Comparison of ENCODE assay signal across 8 cellular contexts in genomic region chr11:65988791-65989592, GRCh38. TPM values are rescaled to one million over a fixed set of nuclear protein-coding genes. Genes with fewer than 3 reads are reported as not detected.
DNase-seq lines count a peak whose midpoint lies in the region; ATAC-seq, FAIRE-seq and TF ChIP-seq lines count a peak whose summit lies in the region.

No MANE protein-coding gene starts in this region.

- TF ChIP-seq CTCF in GM10248 (IDR thresholded peaks at IDR 0.05; ENCODE audit: control extremely low read depth, extremely low read depth, low read depth, missing control alignments) (peak; percentile 99), gastroesophageal sphincter (IDR thresholded peaks at IDR 0.05) (peak in 3 of 4 experiments; percentile 90 to 97 (median 95)), pancreas (IDR thresholded peaks at IDR 0.05) (peak; percentile 56 to 91 (median 84)), transverse colon (IDR thresholded peaks at IDR 0.05) (peak; percentile 86 to 99 (median 88))

- peaks cover 4% of the 10 kb centered on the region for H3K4me1 Mint-ChIP-seq in activated naive CD4-positive, alpha-beta T cell treated with anti-CD3 and anti-CD28 coated beads for 36 hours (ENCODE audit: low read depth)

- H3K4me1 ChIP-seq in gastroesophageal sphincter (peaks cover 0 to 29% (median 0%) of the 10 kb centered on the region in 3 donors), pancreas (no peaks in the 10 kb centered on the region), transverse colon (peaks cover 0 to 4% (median 0%) of the 10 kb centered on the region in 4 donors)

- H3K36me3 ChIP-seq in gastroesophageal sphincter (peaks cover 0 to 4% of the 10 kb centered on the region in 2 donors), pancreas (no peaks in the 10 kb centered on the region), transverse colon (no peaks in the 10 kb centered on the region)

- H3K4me3 Mint-ChIP-seq in activated naive CD4-positive, alpha-beta T cell treated with anti-CD3 and anti-CD28 coated beads for 36 hours = no peak overlapping the region

- H3K9me3 Mint-ChIP-seq in activated naive CD4-positive, alpha-beta T cell treated with anti-CD3 and anti-CD28 coated beads for 36 hours = no peaks in the 10 kb centered on the region

- H3K9me3 ChIP-seq in gastroesophageal sphincter (no peaks in the 10 kb centered on the region), pancreas (no peaks in the 10 kb centered on the region), transverse colon (no peaks in the 10 kb centered on the region)

- H3K27me3 Mint-ChIP-seq in activated naive CD4-positive, alpha-beta T cell treated with anti-CD3 and anti-CD28 coated beads for 36 hours (ENCODE audit: low read depth) = no peaks in the 10 kb centered on the region

- intact Hi-C loops in activated naive CD4-positive, alpha-beta T cell treated with anti-CD3 and anti-CD28 coated beads for 36 hours (cut with micrococcal nuclease) = loop anchor here (1.0 to 2.0 kb wide), 10 partner anchors 28 to 278 kb away; partner anchors contain the start of genes AP5B1, C11orf68, CFL1 and DRAP1
- intact Hi-C loops in pancreas (cut with DNase I) (loop anchor here in 2 of 3 donors (5.0 to 10.0 kb wide), 4 partner anchors 102 to 364 kb away; partner anchors contain the start of gene FIBP (in 1 of the 2)), transverse colon (cut with DNase I; ENCODE audit: low total_unique reads) (loop anchor here (10.0 kb wide), 1 partner anchor 284 kb away; no protein-coding TSS in a partner anchor)

- 0 to 16% methylated on average over 2 to 5 of the region's 10 CpGs for WGBS in gastroesophageal sphincter (ENCODE audit: low coverage in 1 of 2), 2 donors
- 10 to 11% methylated on average over 10 of the region's 10 CpGs for WGBS in pancreas, 2 donors
- 15 to 36% methylated on average over 5 to 10 of the region's 10 CpGs for WGBS in transverse colon (ENCODE audit: low coverage in 1 of 2), 2 donors

- DNase-seq in GM10248 (ENCODE audit: extremely low spot score) = peak; percentile 91
- peak; percentile 97 for DNase-seq in NCI-H1092 treated with DMSO at 0.1 percent for 48 hours (lab: John Stamatoyannopoulos, UW)
- peak; percentile 92 for DNase-seq in SK-N-DZ (ENCODE audit: low spot score)
- DNase-seq in activated naive CD4-positive, alpha-beta T cell treated with anti-CD3 and anti-CD28 coated beads for 36 hours = peak; percentile 98
- peak in 5 of 6 donors; percentile 69 to 95 (median 84) for DNase-seq in pancreas
- DNase-seq in transverse colon = peak; percentile 94

- FAIRE-seq in pancreas (lab: Jason Lieb, UNC) = peak; percentile 94

- no peak for TF ChIP-seq EP300 in gastroesophageal sphincter (IDR thresholded peaks at IDR 0.05)
- TF ChIP-seq EP300 in transverse colon (IDR thresholded peaks at IDR 0.05; ENCODE audit: low read depth) = no peak

- peak overlapping the region; percentile 70 for H3K27ac Mint-ChIP-seq in activated naive CD4-positive, alpha-beta T cell treated with anti-CD3 and anti-CD28 coated beads for 36 hours

- TF ChIP-seq POLR2A in gastroesophageal sphincter (IDR thresholded peaks at IDR 0.05) (no peak), transverse colon (IDR thresholded peaks at IDR 0.05) (no peak)

- in situ Hi-C loops in transverse colon (cut with MboI; ENCODE audit: low pct_ligation_motif_present in 1 of 4, low pct_unique_long_range_greater_than_20kb in 1 of 4, low sequenced_read_pairs in 3 of 4) = loop anchor here (10.0 to 25.0 kb wide), 4 partner anchors 102 to 302 kb away; partner anchors contain the start of genes FIBP (in 3 of the 4), CCDC85B (in 2 of the 4), CTSW (in 2 of the 4) and KAT5 (in 2 of the 4)

- H3K4me3 ChIP-seq in gastroesophageal sphincter = no peak overlapping the region
- no peak overlapping the region for H3K4me3 ChIP-seq in pancreas
- no peak overlapping the region for H3K4me3 ChIP-seq in transverse colon

- POLR2A ChIA-PET in GM10248 (lab: Yijun Ruan, JAX) = no interaction called here

- H3K27me3 ChIP-seq in gastroesophageal sphincter (no peaks in the 10 kb centered on the region), pancreas (no peaks in the 10 kb centered on the region), transverse colon (no peaks in the 10 kb centered on the region)

- peak overlapping the region in 3 of 4 donors; percentile 21 to 58 (median 53) for H3K27ac ChIP-seq in gastroesophageal sphincter
- no peak overlapping the region for H3K27ac ChIP-seq in pancreas
- peak overlapping the region in 2 of 4 donors; percentile 5 to 14 for H3K27ac ChIP-seq in transverse colon

- ATAC-seq in HG02623 (IDR thresholded peaks at IDR 0.05; ENCODE audit: unreplicated experiment) = peak; percentile 90
- ATAC-seq in gastroesophageal sphincter = peak; percentile 97
- peak; percentile 97 to 100 (median 100) for ATAC-seq in pancreas

- CTCF ChIA-PET in GM10248 (lab: Yijun Ruan, JAX) = interaction anchor here (0.6 to 17.1 kb wide), 23 partner anchors 9 to 283 kb away, joined by 3 to 287 read pairs (median 5); partner anchors contain the start of genes BANF1, CCDC85B, CTSW and EIF1AD
- CTCF ChIA-PET in activated naive CD4-positive, alpha-beta T cell treated with anti-CD3 and anti-CD28 coated beads for 36 hours (lab: Charles Lee) = interaction anchor here (0.6 to 8.7 kb wide), 21 partner anchors 10 to 311 kb away, joined by 3 to 113 read pairs (median 4); partner anchors contain the start of genes BANF1, CCDC85B, FIBP and SF3B2

- H3K36me3 Mint-ChIP-seq in activated naive CD4-positive, alpha-beta T cell treated with anti-CD3 and anti-CD28 coated beads for 36 hours (ENCODE audit: low read depth) = peaks cover 8% of the 10 kb centered on the region

RNA-seq across cellular contexts. Expression of gene EIF1AD, which starts 13.0 kb away (rescaled TPM):
- polyA plus RNA-seq in SK-N-DZ (2014; cell fraction: cytosol; rRNA removed) = 62.3 and 62.7 TPM in 2 replicates
- 23.2 and 33.8 TPM in 2 replicates for polyA plus RNA-seq in SK-N-DZ (2014; cell fraction: nucleus; rRNA removed)
- total RNA-seq in activated naive CD4-positive, alpha-beta T cell treated with anti-CD3 and anti-CD28 coated beads for 36 hours = 10 to 100 TPM; 31.2 to 31.7 TPM
- 10 to 100 TPM; 29.3 to 35.0 (median 30.7) TPM for total RNA-seq in gastroesophageal sphincter
- total RNA-seq in pancreas = 10 to 100 TPM in 5 of 6 donors, 1 to 10 TPM in 1; 9.5 to 16.0 (median 12.2) TPM
- polyA plus RNA-seq in pancreas = 10 to 100 TPM; 11.6 to 14.0 TPM
- 10 to 100 TPM; 14.6 to 82.6 (median 31.2) TPM for total RNA-seq in transverse colon

RNA-seq across cellular contexts. Expression of gene BANF1, which starts 13.3 kb away (rescaled TPM):
- polyA plus RNA-seq in SK-N-DZ (2014; cell fraction: cytosol; rRNA removed) = 46.8 and 59.4 TPM in 2 replicates
- polyA plus RNA-seq in SK-N-DZ (2014; cell fraction: nucleus; rRNA removed) = 38.1 and 41.6 TPM in 2 replicates
- total RNA-seq in activated naive CD4-positive, alpha-beta T cell treated with anti-CD3 and anti-CD28 coated beads for 36 hours = 100 to 1,000 TPM; 347 to 369 TPM
- 10 to 100 TPM; 35.9 to 61.2 (median 43.4) TPM for total RNA-seq in gastroesophageal sphincter
- 10 to 100 TPM; 47.5 to 99.0 (median 77.4) TPM for total RNA-seq in pancreas
- 100 to 1,000 TPM; 107 to 146 TPM for polyA plus RNA-seq in pancreas
- 10 to 100 TPM; 27.9 to 79.7 (median 34.0) TPM for total RNA-seq in transverse colon

RNA-seq across cellular contexts. Expression of gene CST6, which starts 22.8 kb away (rescaled TPM):
- polyA plus RNA-seq in SK-N-DZ (2014; cell fraction: cytosol; rRNA removed) = not detected in 2 replicates
- polyA plus RNA-seq in SK-N-DZ (2014; cell fraction: nucleus; rRNA removed) = not detected in 2 replicates
- total RNA-seq in activated naive CD4-positive, alpha-beta T cell treated with anti-CD3 and anti-CD28 coated beads for 36 hours = not detected
- total RNA-seq in gastroesophageal sphincter (1 to 10 TPM in 1 of 4 donors, not detected in 3; 1.7 TPM), pancreas (under 1 TPM in 3 of 6 donors, not detected in 3; 0.22 to 0.94 (median 0.64) TPM), transverse colon (not detected)
- polyA plus RNA-seq in pancreas = under 1 TPM in 1 of 2 donors, not detected in 1; 0.80 TPM

RNA-seq across cellular contexts. Expression of gene SART1, which starts 27.5 kb away (rescaled TPM):
- 12.6 and 42.4 TPM in 2 replicates for polyA plus RNA-seq in SK-N-DZ (2014; cell fraction: cytosol; rRNA removed)
- polyA plus RNA-seq in SK-N-DZ (2014; cell fraction: nucleus; rRNA removed) = 30.5 and 35.2 TPM in 2 replicates
- total RNA-seq in activated naive CD4-positive, alpha-beta T cell treated with anti-CD3 and anti-CD28 coated beads for 36 hours = 10 to 100 TPM; 50.1 to 59.9 TPM
- 10 to 100 TPM; 32.3 to 96.1 (median 39.7) TPM for total RNA-seq in gastroesophageal sphincter
- total RNA-seq in pancreas = 10 to 100 TPM; 19.2 to 28.2 (median 22.0) TPM
- polyA plus RNA-seq in pancreas = 10 to 100 TPM; 73.9 to 98.5 TPM
- 10 to 100 TPM; 31.8 to 76.3 (median 34.3) TPM for total RNA-seq in transverse colon

RNA-seq across cellular contexts. Expression of gene CATSPER1, which starts 37.3 kb away (rescaled TPM):
- not detected in 2 replicates for polyA plus RNA-seq in SK-N-DZ (2014; cell fraction: cytosol; rRNA removed)
- not detected in 2 replicates for polyA plus RNA-seq in SK-N-DZ (2014; cell fraction: nucleus; rRNA removed)
- total RNA-seq in activated naive CD4-positive, alpha-beta T cell treated with anti-CD3 and anti-CD28 coated beads for 36 hours = not detected
- total RNA-seq in gastroesophageal sphincter (under 1 TPM in 1 of 4 donors, not detected in 3; 0.12 TPM), pancreas (under 1 TPM in 2 of 6 donors, not detected in 4; 0.06 to 0.41 TPM), transverse colon (not detected)
- under 1 TPM; 0.27 to 0.38 TPM for polyA plus RNA-seq in pancreas

Comparison
In these comparisons a context has a peak if more than half of its experiments do, and no peak if none do; other contexts are left out.
1. H3K27ac ChIP-seq: peak in gastroesophageal sphincter (3 of 4); none in pancreas (0 of 4).
2. Peak in every context shown above with its lines, with median percentiles within 50 percentile points of each other: DNase-seq, CTCF ChIP-seq and ATAC-seq.